ENCODE assay signal across 2 cellular contexts in the genomic region with DNA sequence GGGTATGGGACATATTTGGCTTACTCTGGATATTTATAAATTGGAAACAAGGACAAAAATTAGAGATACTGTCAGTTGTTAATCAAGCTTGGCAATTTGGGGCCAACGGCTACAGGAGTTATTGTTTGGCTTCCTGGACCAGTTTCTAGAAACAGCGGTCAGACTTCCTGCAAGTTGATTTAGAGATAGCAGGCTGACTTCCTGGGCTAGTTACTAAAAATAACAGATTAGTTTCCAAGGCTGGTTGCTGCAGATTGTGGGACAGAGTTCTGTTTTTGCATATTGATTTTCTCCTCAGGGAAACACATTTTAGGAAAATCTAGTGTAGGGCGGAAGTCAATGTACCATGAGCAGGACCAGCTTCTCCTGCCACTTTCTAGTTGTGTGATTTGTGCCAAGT.
TF ChIP-seq lines count a peak whose summit lies in the region.

No MANE protein-coding gene starts in this region.

TF ChIP-seq in PFSK-1, 5 proteins besides CTCF, POLR2A, EP300 and RAD21 (continued from another document):
- TF ChIP-seq, protein P1, sequence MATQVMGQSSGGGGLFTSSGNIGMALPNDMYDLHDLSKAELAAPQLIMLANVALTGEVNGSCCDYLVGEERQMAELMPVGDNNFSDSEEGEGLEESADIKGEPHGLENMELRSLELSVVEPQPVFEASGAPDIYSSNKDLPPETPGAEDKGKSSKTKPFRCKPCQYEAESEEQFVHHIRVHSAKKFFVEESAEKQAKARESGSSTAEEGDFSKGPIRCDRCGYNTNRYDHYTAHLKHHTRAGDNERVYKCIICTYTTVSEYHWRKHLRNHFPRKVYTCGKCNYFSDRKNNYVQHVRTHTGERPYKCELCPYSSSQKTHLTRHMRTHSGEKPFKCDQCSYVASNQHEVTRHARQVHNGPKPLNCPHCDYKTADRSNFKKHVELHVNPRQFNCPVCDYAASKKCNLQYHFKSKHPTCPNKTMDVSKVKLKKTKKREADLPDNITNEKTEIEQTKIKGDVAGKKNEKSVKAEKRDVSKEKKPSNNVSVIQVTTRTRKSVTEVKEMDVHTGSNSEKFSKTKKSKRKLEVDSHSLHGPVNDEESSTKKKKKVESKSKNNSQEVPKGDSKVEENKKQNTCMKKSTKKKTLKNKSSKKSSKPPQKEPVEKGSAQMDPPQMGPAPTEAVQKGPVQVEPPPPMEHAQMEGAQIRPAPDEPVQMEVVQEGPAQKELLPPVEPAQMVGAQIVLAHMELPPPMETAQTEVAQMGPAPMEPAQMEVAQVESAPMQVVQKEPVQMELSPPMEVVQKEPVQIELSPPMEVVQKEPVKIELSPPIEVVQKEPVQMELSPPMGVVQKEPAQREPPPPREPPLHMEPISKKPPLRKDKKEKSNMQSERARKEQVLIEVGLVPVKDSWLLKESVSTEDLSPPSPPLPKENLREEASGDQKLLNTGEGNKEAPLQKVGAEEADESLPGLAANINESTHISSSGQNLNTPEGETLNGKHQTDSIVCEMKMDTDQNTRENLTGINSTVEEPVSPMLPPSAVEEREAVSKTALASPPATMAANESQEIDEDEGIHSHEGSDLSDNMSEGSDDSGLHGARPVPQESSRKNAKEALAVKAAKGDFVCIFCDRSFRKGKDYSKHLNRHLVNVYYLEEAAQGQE (IDR thresholded peaks at IDR 0.05; ENCODE audit: insufficient read depth in 1 of 2, low read depth in 2 of 2, low read length in 2 of 2): peak in 1 of 2 experiments; percentile 68; a peak in 1 of 4 replicates

TF ChIP-seq in K562, 482 proteins besides CTCF, POLR2A, EP300 and RAD21 (continued from another document):
- TF ChIP-seq ZNF589 (CRISPR knock-in tag; IDR thresholded peaks at IDR 0.05; ENCODE audit: low read depth) (no peak), ETV1 (tag; conservative IDR thresholded peaks at IDR 0.05; ENCODE audit: low read depth) (peak; percentile 60; the same call in 1 of the 2 replicates), CEBPB (tag; IDR thresholded peaks at IDR 0.05) (no peak), MEF2A (IDR thresholded peaks at IDR 0.05; ENCODE audit: control insufficient read depth, low read depth, low read length) (peak; percentile 70; the same call in 1 of the 2 replicates), MEF2D (tag; conservative IDR thresholded peaks at IDR 0.05; ENCODE audit: low read depth) (peak; percentile 78), FOXJ2 (tag; IDR thresholded peaks at IDR 0.05) (no peak)
- TF ChIP-seq, protein P2, sequence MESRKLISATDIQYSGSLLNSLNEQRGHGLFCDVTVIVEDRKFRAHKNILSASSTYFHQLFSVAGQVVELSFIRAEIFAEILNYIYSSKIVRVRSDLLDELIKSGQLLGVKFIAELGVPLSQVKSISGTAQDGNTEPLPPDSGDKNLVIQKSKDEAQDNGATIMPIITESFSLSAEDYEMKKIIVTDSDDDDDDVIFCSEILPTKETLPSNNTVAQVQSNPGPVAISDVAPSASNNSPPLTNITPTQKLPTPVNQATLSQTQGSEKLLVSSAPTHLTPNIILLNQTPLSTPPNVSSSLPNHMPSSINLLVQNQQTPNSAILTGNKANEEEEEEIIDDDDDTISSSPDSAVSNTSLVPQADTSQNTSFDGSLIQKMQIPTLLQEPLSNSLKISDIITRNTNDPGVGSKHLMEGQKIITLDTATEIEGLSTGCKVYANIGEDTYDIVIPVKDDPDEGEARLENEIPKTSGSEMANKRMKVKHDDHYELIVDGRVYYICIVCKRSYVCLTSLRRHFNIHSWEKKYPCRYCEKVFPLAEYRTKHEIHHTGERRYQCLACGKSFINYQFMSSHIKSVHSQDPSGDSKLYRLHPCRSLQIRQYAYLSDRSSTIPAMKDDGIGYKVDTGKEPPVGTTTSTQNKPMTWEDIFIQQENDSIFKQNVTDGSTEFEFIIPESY (CRISPR knock-in tag; IDR thresholded peaks at IDR 0.05): no peak
- TF ChIP-seq, protein P3, sequence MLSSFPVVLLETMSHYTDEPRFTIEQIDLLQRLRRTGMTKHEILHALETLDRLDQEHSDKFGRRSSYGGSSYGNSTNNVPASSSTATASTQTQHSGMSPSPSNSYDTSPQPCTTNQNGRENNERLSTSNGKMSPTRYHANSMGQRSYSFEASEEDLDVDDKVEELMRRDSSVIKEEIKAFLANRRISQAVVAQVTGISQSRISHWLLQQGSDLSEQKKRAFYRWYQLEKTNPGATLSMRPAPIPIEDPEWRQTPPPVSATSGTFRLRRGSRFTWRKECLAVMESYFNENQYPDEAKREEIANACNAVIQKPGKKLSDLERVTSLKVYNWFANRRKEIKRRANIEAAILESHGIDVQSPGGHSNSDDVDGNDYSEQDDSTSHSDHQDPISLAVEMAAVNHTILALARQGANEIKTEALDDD (IDR thresholded peaks at IDR 0.05): peak; percentile 63
